Comparison of ENCODE assay signal across 8 cellular contexts in the genomic region with DNA sequence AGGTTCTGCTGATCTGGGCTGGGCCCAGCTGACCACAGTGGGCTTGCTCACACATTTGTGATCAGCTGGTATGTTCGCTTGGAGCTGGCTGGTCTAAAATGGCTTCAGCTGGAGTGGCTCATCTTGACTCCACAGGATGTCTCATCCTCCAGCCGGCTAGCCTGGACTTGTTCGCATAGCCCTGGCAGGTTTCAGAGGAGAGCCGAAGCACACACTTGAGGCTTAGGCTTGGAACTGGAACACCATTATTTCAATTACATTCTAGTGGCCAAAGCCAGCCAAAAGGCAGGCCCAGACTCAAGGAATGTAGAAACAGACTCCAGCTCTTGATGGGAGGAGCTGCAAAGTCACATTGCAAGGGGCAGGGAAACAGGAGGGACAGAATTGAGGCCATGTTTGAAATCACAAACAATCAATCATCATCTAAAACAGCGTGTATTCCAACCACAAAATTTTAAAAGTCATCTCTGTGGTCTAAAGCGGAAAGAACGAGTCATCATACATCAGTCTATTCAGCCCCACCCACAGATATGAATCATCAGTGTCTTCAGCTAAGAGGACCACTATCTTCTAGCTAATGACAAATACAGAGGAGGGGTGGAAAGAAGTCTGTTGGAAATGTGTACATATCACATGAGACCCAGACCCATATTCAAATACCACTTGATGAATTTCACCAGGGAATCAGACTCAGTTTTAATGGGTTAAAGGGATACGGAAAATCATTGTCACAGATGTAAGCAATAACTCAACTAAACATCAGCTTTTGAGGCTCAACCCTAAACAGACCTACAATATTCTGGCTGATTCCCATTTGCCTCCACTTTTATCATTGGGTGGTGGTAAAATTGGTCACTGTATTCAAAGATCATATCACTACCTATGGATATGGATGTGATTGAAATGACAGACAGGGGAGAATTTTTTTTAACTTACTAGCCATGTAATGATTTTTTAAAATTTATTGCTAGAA.
A peak's percentile ranks its signal among the peaks of the same experiment; 100 is the strongest.
DNase-seq lines count a peak whose midpoint lies in the region; ATAC-seq, FAIRE-seq and TF ChIP-seq lines count a peak whose summit lies in the region.

No MANE protein-coding gene starts in this region.

- DNase-seq in AG08396 (ENCODE audit: low spot score) (peak; percentile 63), T-helper 9 cell (peak; percentile 33), GM12878 (ENCODE audit: low read depth, low spot score) (peak; percentile 61), non-pigmented ciliary epithelial cell (ENCODE audit: low read depth) (peak; percentile 97), urothelium cell line (ENCODE audit: low spot score) (peak; percentile 62)

- no peak overlapping the region for H3K4me3 ChIP-seq in GM12878

- no TSS peak for BruUV-seq in GM12878 (replicated peaks; lab: Mats Ljungman, UMichigan)

- no peaks in the 10 kb centered on the region for H4K20me1 ChIP-seq in GM12878 (ENCODE audit: control insufficient read depth, insufficient read depth)

- no peak overlapping the region for H3K27ac ChIP-seq in GM12878 (ENCODE audit: control insufficient read depth, insufficient read depth)

- H3K4me1 ChIP-seq in GM12878 (ENCODE audit: control insufficient read depth, insufficient read depth, low read length): peaks cover 13% of the 10 kb centered on the region

- SMC1A ChIA-PET in GM12878 (lab: Charles Lee; ENCODE audit: uncharacterized antibody, unreplicated experiment): interaction anchor here (0.6 to 2.9 kb wide), 15 partner anchors 8 to 323 kb away, joined by 3 to 18 read pairs (median 4); no protein-coding TSS in a partner anchor

- intact Hi-C loops in GM12878 (cut with micrococcal nuclease; ENCODE audit: unreplicated experiment): loop anchor here (2.0 kb wide), 1 partner anchor 30 kb away; no protein-coding TSS in a partner anchor

- H3K36me3 ChIP-seq in GM12878 (ENCODE audit: control insufficient read depth in 2 of 2, insufficient read depth in 2 of 2, low read length in 1 of 2): no peaks in the 10 kb centered on the region

- peak; percentile 76 for FAIRE-seq in GM12878 (lab: Jason Lieb, UNC)
- no peak for FAIRE-seq in urothelium cell line (lab: Jason Lieb, UNC)

- TF ChIP-seq EP300 in GM12878 (IDR thresholded peaks at IDR 0.05; ENCODE audit: borderline replicate concordance in 1 of 2, control insufficient read depth in 1 of 2, low read depth in 2 of 2, low read length in 2 of 2): peak in 1 of 2 experiments; percentile 58; a peak in 1 of 4 replicates

- no peaks in the 10 kb centered on the region for H3K79me2 ChIP-seq in GM12878 (ENCODE audit: control insufficient read depth, insufficient read depth, low read length)

- POLR2A ChIA-PET in GM12878 (lab: Charles Lee): interaction anchor here (0.6 to 1.2 kb wide), 4 partner anchors 43 to 168 kb away, joined by 3 to 6 read pairs (median 4); no protein-coding TSS in a partner anchor

- RAD21 ChIA-PET in GM12878 (lab: Charles Lee; ENCODE audit: unreplicated experiment): interaction anchor here (0.5 to 4.5 kb wide), 5 partner anchors 9 to 114 kb away, joined by 3 to 30 read pairs (median 3); no protein-coding TSS in a partner anchor

- no peaks in the 10 kb centered on the region for H3K27me3 ChIP-seq in GM12878 (replicated peaks in 1 of 2; ENCODE audit: control insufficient read depth in 2 of 2, insufficient read depth in 2 of 2, low read length in 1 of 2)

- WGBS in GM12878 (ENCODE audit: insufficient coverage, insufficient replicate concordance, low lambda C conversion rate, missing lambda C conversion rate): 41% methylated on average over 8 of the region's 8 CpGs

- TF ChIP-seq CTCF in GM12878 (IDR thresholded peaks at IDR 0.05 in 2 of 3, conservative IDR thresholded peaks at IDR 0.05 in 1 of 3; ENCODE audit: control insufficient read depth in 2 of 3, extremely low read depth in 1 of 3, insufficient read depth in 1 of 3, low read depth in 3 of 3, low read length in 3 of 3): no peak

- in situ Hi-C loops in GM12878 (cut with MboI): no loop called here

- ATAC-seq in GM18907 (IDR thresholded peaks at IDR 0.05; ENCODE audit: unreplicated experiment) (peak; percentile 80), HG03442 (IDR thresholded peaks at IDR 0.05; ENCODE audit: unreplicated experiment) (peak; percentile 75), GM12878 (peak; percentile 97), GM21526 (IDR thresholded peaks at IDR 0.05; ENCODE audit: low FRiP score, unreplicated experiment) (no peak)

- CTCF ChIA-PET in GM12878 (lab: Yijun Ruan, JAX): interaction anchor here (0.9 to 1.7 kb wide), 4 partner anchors 8 to 114 kb away, joined by 3 to 5 read pairs (median 4); no protein-coding TSS in a partner anchor

- no peak for TF ChIP-seq RAD21 in GM12878 (IDR thresholded peaks at IDR 0.05; ENCODE audit: insufficient read depth, low read depth, low read length)

- no peaks in the 10 kb centered on the region; the same call in 2 of the 3 replicates for H3K9me3 ChIP-seq in GM12878 (replicated peaks; ENCODE audit: control insufficient read depth, insufficient read depth, low read length)

- no peak for TF ChIP-seq POLR2A in GM12878 (IDR thresholded peaks at IDR 0.05; ENCODE audit: low read depth, low read length)

- no peak overlapping the region for H3K9ac ChIP-seq in GM12878 (ENCODE audit: control insufficient read depth, insufficient read depth, low read length)

- H2AFZ ChIP-seq in GM12878 (ENCODE audit: control insufficient read depth, low read depth, low read length): peak overlapping the region; percentile 5

- peak overlapping the region; percentile 27 for H3K4me2 ChIP-seq in GM12878 (ENCODE audit: control insufficient read depth, insufficient read depth)

TF ChIP-seq in GM12878, 131 proteins besides CTCF, POLR2A, EP300 and RAD21 (continues in another document):
- TF ChIP-seq NR2C1 (IDR thresholded peaks at IDR 0.05) (no peak), CREM (IDR thresholded peaks at IDR 0.05; ENCODE audit: low read depth) (peak; percentile 65; the same call in 1 of the 2 replicates), STAT3 (IDR thresholded peaks at IDR 0.05; ENCODE audit: low read depth, low read length) (no peak), GATAD2B (conservative IDR thresholded peaks at IDR 0.05; ENCODE audit: low read depth) (no peak), NFIC (IDR thresholded peaks at IDR 0.05; ENCODE audit: low read depth, low read length) (peak; percentile 82; the same call in 1 of the 2 replicates), ZNF207 (IDR thresholded peaks at IDR 0.05; ENCODE audit: borderline replicate concordance) (no peak), PAX5 (IDR thresholded peaks at IDR 0.05; ENCODE audit: borderline replicate concordance, low read depth, low read length) (no peak), EED (IDR thresholded peaks at IDR 0.05; ENCODE audit: low read depth) (no peak), JUNB (IDR thresholded peaks at IDR 0.05) (peak; percentile 82), CBFB (IDR thresholded peaks at IDR 0.05; ENCODE audit: low read depth) (peak; percentile 58; the same call in 1 of the 2 replicates), CREB1 (IDR thresholded peaks at IDR 0.05; ENCODE audit: low read depth) (peak; percentile 80), MTA2 (IDR thresholded peaks at IDR 0.05; ENCODE audit: low read depth) (0 out of 2 replicates have a peak, but pooled peaks have one; percentile 49)
- TF ChIP-seq, protein P1, sequence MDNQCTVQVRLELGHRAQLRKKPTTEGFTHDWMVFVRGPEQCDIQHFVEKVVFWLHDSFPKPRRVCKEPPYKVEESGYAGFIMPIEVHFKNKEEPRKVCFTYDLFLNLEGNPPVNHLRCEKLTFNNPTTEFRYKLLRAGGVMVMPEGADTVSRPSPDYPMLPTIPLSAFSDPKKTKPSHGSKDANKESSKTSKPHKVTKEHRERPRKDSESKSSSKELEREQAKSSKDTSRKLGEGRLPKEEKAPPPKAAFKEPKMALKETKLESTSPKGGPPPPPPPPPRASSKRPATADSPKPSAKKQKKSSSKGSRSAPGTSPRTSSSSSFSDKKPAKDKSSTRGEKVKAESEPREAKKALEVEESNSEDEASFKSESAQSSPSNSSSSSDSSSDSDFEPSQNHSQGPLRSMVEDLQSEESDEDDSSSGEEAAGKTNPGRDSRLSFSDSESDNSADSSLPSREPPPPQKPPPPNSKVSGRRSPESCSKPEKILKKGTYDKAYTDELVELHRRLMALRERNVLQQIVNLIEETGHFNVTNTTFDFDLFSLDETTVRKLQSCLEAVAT (IDR thresholded peaks at IDR 0.05): 0 out of 2 replicates have a peak, but pooled peaks have one; percentile 35
- TF ChIP-seq, protein P2, sequence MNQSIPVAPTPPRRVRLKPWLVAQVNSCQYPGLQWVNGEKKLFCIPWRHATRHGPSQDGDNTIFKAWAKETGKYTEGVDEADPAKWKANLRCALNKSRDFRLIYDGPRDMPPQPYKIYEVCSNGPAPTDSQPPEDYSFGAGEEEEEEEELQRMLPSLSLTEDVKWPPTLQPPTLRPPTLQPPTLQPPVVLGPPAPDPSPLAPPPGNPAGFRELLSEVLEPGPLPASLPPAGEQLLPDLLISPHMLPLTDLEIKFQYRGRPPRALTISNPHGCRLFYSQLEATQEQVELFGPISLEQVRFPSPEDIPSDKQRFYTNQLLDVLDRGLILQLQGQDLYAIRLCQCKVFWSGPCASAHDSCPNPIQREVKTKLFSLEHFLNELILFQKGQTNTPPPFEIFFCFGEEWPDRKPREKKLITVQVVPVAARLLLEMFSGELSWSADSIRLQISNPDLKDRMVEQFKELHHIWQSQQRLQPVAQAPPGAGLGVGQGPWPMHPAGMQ (IDR thresholded peaks at IDR 0.05; ENCODE audit: borderline replicate concordance): no peak
- TF ChIP-seq, protein P3, sequence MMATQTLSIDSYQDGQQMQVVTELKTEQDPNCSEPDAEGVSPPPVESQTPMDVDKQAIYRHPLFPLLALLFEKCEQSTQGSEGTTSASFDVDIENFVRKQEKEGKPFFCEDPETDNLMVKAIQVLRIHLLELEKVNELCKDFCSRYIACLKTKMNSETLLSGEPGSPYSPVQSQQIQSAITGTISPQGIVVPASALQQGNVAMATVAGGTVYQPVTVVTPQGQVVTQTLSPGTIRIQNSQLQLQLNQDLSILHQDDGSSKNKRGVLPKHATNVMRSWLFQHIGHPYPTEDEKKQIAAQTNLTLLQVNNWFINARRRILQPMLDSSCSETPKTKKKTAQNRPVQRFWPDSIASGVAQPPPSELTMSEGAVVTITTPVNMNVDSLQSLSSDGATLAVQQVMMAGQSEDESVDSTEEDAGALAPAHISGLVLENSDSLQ (IDR thresholded peaks at IDR 0.05): peak; percentile 82
- TF ChIP-seq, protein P4, sequence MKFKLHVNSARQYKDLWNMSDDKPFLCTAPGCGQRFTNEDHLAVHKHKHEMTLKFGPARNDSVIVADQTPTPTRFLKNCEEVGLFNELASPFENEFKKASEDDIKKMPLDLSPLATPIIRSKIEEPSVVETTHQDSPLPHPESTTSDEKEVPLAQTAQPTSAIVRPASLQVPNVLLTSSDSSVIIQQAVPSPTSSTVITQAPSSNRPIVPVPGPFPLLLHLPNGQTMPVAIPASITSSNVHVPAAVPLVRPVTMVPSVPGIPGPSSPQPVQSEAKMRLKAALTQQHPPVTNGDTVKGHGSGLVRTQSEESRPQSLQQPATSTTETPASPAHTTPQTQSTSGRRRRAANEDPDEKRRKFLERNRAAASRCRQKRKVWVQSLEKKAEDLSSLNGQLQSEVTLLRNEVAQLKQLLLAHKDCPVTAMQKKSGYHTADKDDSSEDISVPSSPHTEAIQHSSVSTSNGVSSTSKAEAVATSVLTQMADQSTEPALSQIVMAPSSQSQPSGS (IDR thresholded peaks at IDR 0.05; ENCODE audit: low read length): peak; percentile 78

Comparison
In these comparisons a context has a peak if more than half of its experiments do, and no peak if none do; other contexts are left out.
1. DNase-seq: peak in every context shown above with its lines; median percentile 97 in non-pigmented ciliary epithelial cell; 63 in AG08396; 62 in urothelium cell line; 61 in GM12878; 33 in T-helper 9 cell.